33 cellular contexts compared by ENCODE assay signal in the genomic region with DNA sequence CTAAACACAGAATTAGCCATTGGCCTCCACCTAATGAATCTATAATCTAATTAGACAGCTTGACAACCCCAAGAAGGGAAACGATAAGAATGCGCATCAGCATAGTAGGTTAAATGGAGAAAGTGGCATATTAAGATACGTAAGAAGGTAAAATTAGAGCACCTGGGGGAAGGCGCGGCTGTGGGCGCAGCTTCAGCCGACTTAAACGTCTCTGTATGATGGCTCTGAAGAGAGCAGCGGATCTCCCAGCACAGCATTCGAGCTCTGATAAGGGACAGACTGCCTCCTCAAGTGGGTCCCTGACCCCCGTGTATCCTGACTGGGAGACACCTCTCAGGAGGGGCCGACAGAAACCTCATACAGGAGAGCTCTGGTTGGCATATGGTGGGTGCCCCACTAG.
"Had no signal": no experiment of that assay in that cellular context is flagged by ENCODE, and none has a peak within 500 bp of the region (broad histone marks: within the 10 kb centered on the region; RNA-seq: fewer than 3 reads in every experiment).

No MANE protein-coding gene starts in this region.

- H3K36me3 ChIP-seq: MG63 had no signal

- DNase-seq: Karpas-422, Kasumi-1, MG63, MM.1S, MV-4-11, NCI-H1048, NCI-H1092, NCI-H1092 treated with DMSO at 0.1 percent for 48 hours, NCI-H1105, NCI-H1105 treated with DMSO at 0.1 percent for 48 hours, NCI-H1417, NCI-H1417 treated with DMSO at 0.1 percent for 48 hours, NCI-H1436, NCI-H1436 treated with DMSO at 0.1 percent for 48 hours, NCI-H146, NCI-H1694, NCI-H1694 treated with DMSO at 0.1 percent for 48 hours, NCI-H187, NCI-H187 treated with DMSO at 0.1 percent for 48 hours, NCI-H1930, NCI-H2029, NCI-H2029 treated with DMSO at 0.1 percent for 48 hours, NCI-H2081, NCI-H2081 treated with DMSO at 0.1 percent for 48 hours, NCI-H2107, NCI-H2171, NCI-H2171 treated with DMSO at 0.1 percent for 48 hours, NCI-H226, NCI-H345, NCI-H446, NCI-H446 treated with DMSO at 0.1 percent for 48 hours, NCI-H510A had no signal

- H3K27me3 ChIP-seq: MG63 had no signal

- H3K27ac ChIP-seq: KMS-11 had no signal

- H3K4me3 ChIP-seq: MG63 had no signal

- H3K9me3 ChIP-seq: MG63 had no signal
